8 cellular contexts compared by ENCODE assay signal in the genomic region with DNA sequence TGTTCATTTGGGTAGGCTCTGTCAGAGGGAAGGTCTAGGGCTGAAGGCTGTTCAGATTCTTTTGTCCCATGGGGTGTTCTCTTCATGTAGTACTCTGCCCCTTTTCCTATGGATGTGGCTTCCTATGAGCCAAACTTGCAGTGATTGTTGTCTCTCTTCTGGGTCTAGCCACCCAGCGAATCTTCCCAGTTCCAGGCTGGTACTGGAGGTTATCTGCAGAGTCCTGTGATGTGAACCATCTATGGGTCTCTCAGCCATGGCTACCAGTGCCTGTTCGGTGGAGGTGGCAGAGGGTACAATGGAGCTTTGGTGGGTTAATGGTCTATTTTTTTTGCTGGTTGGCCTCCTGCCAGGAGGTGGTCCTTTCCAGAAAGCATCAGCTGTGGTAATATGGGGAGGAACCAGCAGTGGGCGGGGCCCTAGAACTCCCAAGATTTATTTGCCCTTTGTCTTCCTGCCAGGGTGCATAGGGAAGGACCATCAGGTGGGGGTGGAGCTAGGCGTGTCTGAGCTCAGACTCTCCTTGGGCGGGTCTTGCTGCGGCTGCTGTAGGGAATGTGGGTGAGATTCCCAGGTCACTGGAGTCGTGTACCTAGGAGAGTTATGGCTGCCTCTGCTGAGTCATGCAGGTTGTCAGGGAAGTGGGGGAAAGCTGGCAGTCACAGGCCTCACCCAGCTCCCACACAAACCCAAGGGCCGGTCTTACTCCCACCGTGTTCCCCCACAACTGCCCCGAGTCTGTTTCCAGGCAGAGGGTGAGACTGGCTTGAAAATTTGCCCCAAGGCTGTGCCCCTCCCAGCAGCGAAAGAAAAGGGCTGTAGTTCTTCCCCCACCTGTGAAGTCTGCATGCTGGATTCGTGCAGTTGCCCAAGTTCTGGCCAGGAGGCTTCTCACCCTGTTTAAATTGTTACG. TPM values are rescaled to one million over a fixed set of nuclear protein-coding genes. Genes with fewer than 3 reads are reported as not detected.
DNase-seq lines count a peak whose midpoint lies in the region; FAIRE-seq and TF ChIP-seq lines count a peak whose summit lies in the region.

No MANE protein-coding gene starts in this region.

- 48% methylated on average over 13 of the region's 13 CpGs for WGBS in prostate gland

- no peak for DNase-seq in H54 (ENCODE audit: insufficient read length, low spot score)
- peak; percentile 15 for DNase-seq in NCI-H2227 treated with DMSO at 0.1 percent for 48 hours (lab: John Stamatoyannopoulos, UW)
- peak; percentile 69 for DNase-seq in prostate gland (ENCODE audit: low spot score)
- no peak for DNase-seq in effector CD4-positive, alpha-beta T cell
- DNase-seq in amniotic stem cell (lab: John Stamatoyannopoulos, UW): no peak
- no peak for DNase-seq in hippocampal formation (lab: John Stamatoyannopoulos, UW)
- no peak for DNase-seq in EL

- peaks cover 10% of the 10 kb centered on the region for H3K9me3 Mint-ChIP-seq in dendritic cell treated with granulocyte-macrophage colony-stimulating factor and Interleukin-4, amounts not matched to agents 40 ng/mL and 50 ng/mL, for 4 days

- H3K4me3 ChIP-seq in prostate gland: no peak overlapping the region

- H3K36me3 Mint-ChIP-seq in dendritic cell treated with granulocyte-macrophage colony-stimulating factor and Interleukin-4, amounts not matched to agents 40 ng/mL and 50 ng/mL, for 4 days (ENCODE audit: low read depth): peaks cover 64% of the 10 kb centered on the region

- no peak for TF ChIP-seq POLR2A in H54 (IDR thresholded peaks at IDR 0.05; ENCODE audit: low read depth, low read length)
- TF ChIP-seq POLR2A in prostate gland (IDR thresholded peaks at IDR 0.05): no peak

- H3K27me3 Mint-ChIP-seq in dendritic cell treated with granulocyte-macrophage colony-stimulating factor and Interleukin-4, amounts not matched to agents 40 ng/mL and 50 ng/mL, for 4 days: no peaks in the 10 kb centered on the region

- no peaks in the 10 kb centered on the region for H3K36me3 ChIP-seq in prostate gland

- H3K9me3 ChIP-seq in prostate gland: no peaks in the 10 kb centered on the region

- H3K27ac Mint-ChIP-seq in dendritic cell treated with granulocyte-macrophage colony-stimulating factor and Interleukin-4, amounts not matched to agents 40 ng/mL and 50 ng/mL, for 4 days: peak overlapping the region; percentile 74

- H3K27me3 ChIP-seq in prostate gland (replicated peaks; ENCODE audit: insufficient read depth): no peaks in the 10 kb centered on the region

- peaks cover 24% of the 10 kb centered on the region for H3K4me1 Mint-ChIP-seq in dendritic cell treated with granulocyte-macrophage colony-stimulating factor and Interleukin-4, amounts not matched to agents 40 ng/mL and 50 ng/mL, for 4 days (ENCODE audit: low read depth)

- no peak for TF ChIP-seq CTCF in prostate gland (IDR thresholded peaks at IDR 0.05)

- peak overlapping the region; percentile 27 to 62 for H3K27ac ChIP-seq in prostate gland

- peak; percentile 45 for FAIRE-seq in H54 (lab: Jason Lieb, UNC)

- intact Hi-C loops in dendritic cell treated with granulocyte-macrophage colony-stimulating factor and Interleukin-4, amounts not matched to agents 40 ng/mL and 50 ng/mL, for 4 days (cut with micrococcal nuclease): no loop called here
- intact Hi-C loops in prostate gland (cut with DNase I): no loop called here

- H3K4me3 Mint-ChIP-seq in dendritic cell treated with granulocyte-macrophage colony-stimulating factor and Interleukin-4, amounts not matched to agents 40 ng/mL and 50 ng/mL, for 4 days: no peak overlapping the region

- H3K4me1 ChIP-seq in prostate gland (replicated peaks): peaks cover 9% of the 10 kb centered on the region

RNA-seq across cellular contexts. Expression of a gene that starts 17.5 kb away (rescaled TPM):
- total RNA-seq in prostate gland: 10 to 100 TPM; 18.3 to 26.7 TPM

RNA-seq across cellular contexts. Expression of a gene that starts 17.8 kb away (rescaled TPM):
- 10 to 100 TPM; 24.3 to 25.0 TPM for total RNA-seq in prostate gland

RNA-seq across cellular contexts. Expression of a gene that starts 20.9 kb away (rescaled TPM):
- total RNA-seq in prostate gland: 100 to 1,000 TPM; 127 to 129 TPM

Comparison
In these comparisons a context has a peak if more than half of its experiments do, and no peak if none do; other contexts are left out.
1. DNase-seq: peak in NCI-H2227 treated with DMSO at 0.1 percent for 48 hours (single experiment) and prostate gland (single experiment); none in H54 (single experiment), effector CD4-positive, alpha-beta T cell (single experiment), amniotic stem cell (single experiment), hippocampal formation (0 of 2) and EL (single experiment).